Comparison of ENCODE assay signal across 8 cellular contexts in genomic region chr6:10951675-10952282, GRCh38.
DNase-seq lines count a peak whose midpoint lies in the region; ATAC-seq and TF ChIP-seq lines count a peak whose summit lies in the region.

No MANE protein-coding gene starts in this region.

- TF ChIP-seq RAD21 in neural cell (conservative IDR thresholded peaks at IDR 0.05), result peak; percentile 75

- H3K36me3 Mint-ChIP-seq in activated CD8-positive, alpha-beta T cell treated with anti-CD3 and anti-CD28 coated beads, Interleukin-2, amount 10 ng/mL, durations not matched to agents 7 days and 5 days (ENCODE audit: low read depth), result no peaks in the 10 kb centered on the region

- DNase-seq in Right ventricle myocardium superior (no peak), cardiac septum (ENCODE audit: low spot score) (no peak), NCI-H526 treated with DMSO at 0.1 percent for 48 hours (lab: John Stamatoyannopoulos, UW) (peak; percentile 7), dermis microvascular lymphatic vessel endothelial cell (ENCODE audit: low read depth in 2 of 2) (peak; percentile 20 to 27), activated gamma-delta T cell treated with Interleukin-2 at 50 U/mL for 16 hours (no peak), cortex of kidney (lab: John Stamatoyannopoulos, UW) (no peak)
- DNase-seq in activated CD8-positive, alpha-beta T cell treated with anti-CD3 and anti-CD28 coated beads, Interleukin-2, amount 10 ng/mL, durations not matched to agents 7 days and 5 days, result no peak

- no peak overlapping the region for H2AFZ ChIP-seq in neural cell (ENCODE audit: low read depth, low read length)

- no peaks in the 10 kb centered on the region for H3F3A ChIP-seq in neural cell (ENCODE audit: insufficient read depth, low read length, poor library complexity, severe bottlenecking)

- H3K9me3 Mint-ChIP-seq in activated CD8-positive, alpha-beta T cell treated with anti-CD3 and anti-CD28 coated beads, Interleukin-2, amount 10 ng/mL, durations not matched to agents 7 days and 5 days (ENCODE audit: insufficient read depth), result no peaks in the 10 kb centered on the region

- no peaks in the 10 kb centered on the region for H3K36me3 ChIP-seq in neural cell (ENCODE audit: insufficient read depth, low read length)

- H3K27me3 Mint-ChIP-seq in activated CD8-positive, alpha-beta T cell treated with anti-CD3 and anti-CD28 coated beads, Interleukin-2, amount 10 ng/mL, durations not matched to agents 7 days and 5 days (ENCODE audit: low read depth), result peaks cover 11% of the 10 kb centered on the region

- POLR2A ChIA-PET in activated CD8-positive, alpha-beta T cell treated with anti-CD3 and anti-CD28 coated beads, Interleukin-2, amount 10 ng/mL, durations not matched to agents 7 days and 5 days (lab: Charles Lee), result no interaction called here

- no peak overlapping the region for H3K4me3 Mint-ChIP-seq in activated CD8-positive, alpha-beta T cell treated with anti-CD3 and anti-CD28 coated beads, Interleukin-2, amount 10 ng/mL, durations not matched to agents 7 days and 5 days

- no peak overlapping the region for H3K4me3 ChIP-seq in neural cell (ENCODE audit: low read length)

- no peaks in the 10 kb centered on the region for H4K20me1 ChIP-seq in neural cell (ENCODE audit: insufficient read depth)

- H3K4me1 Mint-ChIP-seq in activated CD8-positive, alpha-beta T cell treated with anti-CD3 and anti-CD28 coated beads, Interleukin-2, amount 10 ng/mL, durations not matched to agents 7 days and 5 days (ENCODE audit: low read depth), result no peaks in the 10 kb centered on the region

- CTCF ChIA-PET in activated CD8-positive, alpha-beta T cell treated with anti-CD3 and anti-CD28 coated beads, Interleukin-2, amount 10 ng/mL, durations not matched to agents 7 days and 5 days (lab: Charles Lee), result interaction anchor here (0.8 to 1.8 kb wide), 6 partner anchors 73 to 624 kb away, joined by 3 to 10 read pairs (median 4); no protein-coding TSS in a partner anchor

- no peaks in the 10 kb centered on the region for H3K9me3 ChIP-seq in neural cell (ENCODE audit: low read length)

- H3K27me3 ChIP-seq in neural cell (ENCODE audit: insufficient read depth, low read depth, low read length), result no peaks in the 10 kb centered on the region

- intact Hi-C loops in Right ventricle myocardium superior (cut with DNase I), result loop anchor here (5.0 kb wide), 2 partner anchors 116 to 546 kb away; no protein-coding TSS in a partner anchor
- intact Hi-C loops in cardiac septum (cut with DNase I), result loop anchor here (10.0 kb wide), 1 partner anchor 623 kb away; no protein-coding TSS in a partner anchor

- H3K9me2 ChIP-seq in neural cell (ENCODE audit: insufficient read depth, low read length), result no peaks in the 10 kb centered on the region

- no peak for TF ChIP-seq EP300 in neural cell (conservative IDR thresholded peaks at IDR 0.05; ENCODE audit: poor library complexity, severe bottlenecking)

- no peak overlapping the region for H3K27ac Mint-ChIP-seq in activated CD8-positive, alpha-beta T cell treated with anti-CD3 and anti-CD28 coated beads, Interleukin-2, amount 10 ng/mL, durations not matched to agents 7 days and 5 days

- peak; percentile 63 for ATAC-seq in Right ventricle myocardium superior (ENCODE audit: poor library complexity)
- no peak for ATAC-seq in activated CD8-positive, alpha-beta T cell treated with anti-CD3 and anti-CD28 coated beads, Interleukin-2, amount 10 ng/mL, durations not matched to agents 7 days and 5 days

- no peaks in the 10 kb centered on the region for H3K79me2 ChIP-seq in neural cell (replicated peaks; ENCODE audit: insufficient read depth, low read length)

- H3K4me2 ChIP-seq in neural cell (ENCODE audit: low read length), result no peak overlapping the region

- no peak overlapping the region for H3K9ac ChIP-seq in neural cell (ENCODE audit: low read length)

- H3K27ac ChIP-seq in neural cell (ENCODE audit: low read length), result no peak overlapping the region

- TF ChIP-seq CTCF in neural cell (IDR thresholded peaks at IDR 0.05; ENCODE audit: poor library complexity, severe bottlenecking), result peak; percentile 73

TF ChIP-seq in neural cell, 6 proteins besides CTCF, POLR2A, EP300 and RAD21:
- no peak for TF ChIP-seq MXI1 (conservative IDR thresholded peaks at IDR 0.05; ENCODE audit: poor library complexity, severe bottlenecking)
- no peak for TF ChIP-seq EZH2 (IDR thresholded peaks at IDR 0.05; ENCODE audit: borderline replicate concordance, insufficient read depth, low read length, poor library complexity, severe bottlenecking)
- TF ChIP-seq TAF1 (IDR thresholded peaks at IDR 0.05; ENCODE audit: low read depth), result no peak
- peak; percentile 86 for TF ChIP-seq SMC3 (conservative IDR thresholded peaks at IDR 0.05; ENCODE audit: poor library complexity)

Comparison
In these comparisons a context has a peak if more than half of its experiments do, and no peak if none do; other contexts are left out.
1. DNase-seq: peak in NCI-H526 treated with DMSO at 0.1 percent for 48 hours (single experiment) and dermis microvascular lymphatic vessel endothelial cell (2 of 2); none in Right ventricle myocardium superior (single experiment), cardiac septum (single experiment), activated gamma-delta T cell treated with Interleukin-2 at 50 U/mL for 16 hours (single experiment), activated CD8-positive, alpha-beta T cell treated with anti-CD3 and anti-CD28 coated beads, Interleukin-2, amount 10 ng/mL, durations not matched to agents 7 days and 5 days (single experiment) and cortex of kidney (single experiment).